ENCODE assay signal across 15 cellular contexts in the genomic region with DNA sequence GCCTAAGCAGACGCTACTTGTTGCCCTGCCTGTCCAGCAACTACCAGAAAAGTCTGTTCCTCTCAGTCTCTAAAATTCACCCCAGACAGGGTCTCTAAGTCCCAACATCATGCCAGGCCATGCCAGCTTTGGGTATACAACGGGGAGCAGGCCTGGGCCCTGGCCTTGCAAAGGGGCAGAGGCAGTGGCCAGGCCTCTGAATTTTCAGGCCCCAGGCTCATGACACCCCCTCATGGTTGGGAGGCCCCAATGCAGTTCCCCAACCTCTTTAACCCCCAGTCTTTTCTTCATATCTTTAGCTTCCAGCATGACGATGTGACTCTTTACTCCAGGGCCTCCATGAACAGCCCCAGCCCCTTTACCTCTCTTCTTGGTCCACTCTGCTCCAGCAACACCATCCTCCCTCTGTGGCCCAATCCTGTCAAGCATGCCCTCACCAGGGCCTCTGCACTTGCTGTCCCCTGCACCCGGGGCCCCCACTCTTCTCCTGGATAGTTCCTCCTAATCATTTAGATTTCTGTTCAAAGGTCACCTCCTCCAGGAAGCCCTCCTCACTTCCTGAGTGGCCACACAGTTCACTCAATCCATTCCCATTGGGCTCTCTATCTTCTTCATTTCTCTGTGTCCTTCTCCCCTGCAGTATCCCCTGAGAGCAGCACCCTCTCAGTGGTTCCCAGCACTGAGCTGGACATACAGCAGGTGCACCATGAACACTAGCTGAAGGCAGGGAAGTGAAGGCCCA. TPM values are rescaled to one million over a fixed set of nuclear protein-coding genes. Genes with fewer than 3 reads are reported as not detected.
A peak's percentile ranks its signal among the peaks of the same experiment; 100 is the strongest.
DNase-seq lines count a peak whose midpoint lies in the region; ATAC-seq, FAIRE-seq and TF ChIP-seq lines count a peak whose summit lies in the region.
"Had no signal": no experiment of that assay in that cellular context is flagged by ENCODE, and none has a peak within 500 bp of the region (broad histone marks: within the 10 kb centered on the region; RNA-seq: fewer than 3 reads in every experiment).

No MANE protein-coding gene starts in this region.

- FAIRE-seq in GM12878 (lab: Jason Lieb, UNC): no peak

- H3K4me1 Mint-ChIP-seq in activated naive CD4-positive, alpha-beta T cell treated with anti-CD3 and anti-CD28 coated beads for 36 hours (ENCODE audit: low read depth): peaks cover 26% of the 10 kb centered on the region
- peaks cover 72 to 97% of the 10 kb centered on the region in 2 donors for H3K4me1 Mint-ChIP-seq in stimulated activated naive B cell treated with anti-CD40 and anti-IgM and Interleukin-4, amounts not matched to agents 10 μg/mL and 1 μg/mL and 100 μg/mL, for 72 hours

- POLR2A ChIA-PET in GM12878 (lab: Charles Lee): interaction anchor here (0.5 kb wide), 1 partner anchor 67 kb away, joined by 3 read pairs; no protein-coding TSS in a partner anchor

- no peaks in the 10 kb centered on the region for H3K27me3 ChIP-seq in GM12878 (replicated peaks in 1 of 2; ENCODE audit: control insufficient read depth in 2 of 2, insufficient read depth in 2 of 2, low read length in 1 of 2)

- ATAC-seq in GM12878: no peak
- no peak for ATAC-seq in stimulated activated naive B cell treated with anti-CD40 and anti-IgM and Interleukin-4, amounts not matched to agents 10 μg/mL and 1 μg/mL and 100 μg/mL, for 72 hours (replicated peaks)
- ATAC-seq in GM19351 (IDR thresholded peaks at IDR 0.05; ENCODE audit: unreplicated experiment): no peak
- ATAC-seq: SK-N-SH treated with all-trans-retinoic acid at 6 μM for 48 hours had no signal

- H2AFZ ChIP-seq in GM12878 (ENCODE audit: control insufficient read depth, low read depth, low read length): no peak overlapping the region

- H3K27me3 Mint-ChIP-seq in activated naive CD4-positive, alpha-beta T cell treated with anti-CD3 and anti-CD28 coated beads for 36 hours (ENCODE audit: low read depth): peaks cover 4% of the 10 kb centered on the region
- no peaks in the 10 kb centered on the region for H3K27me3 Mint-ChIP-seq in stimulated activated naive B cell treated with anti-CD40 and anti-IgM and Interleukin-4, amounts not matched to agents 10 μg/mL and 1 μg/mL and 100 μg/mL, for 72 hours

- TF ChIP-seq RAD21 in GM12878 (IDR thresholded peaks at IDR 0.05; ENCODE audit: insufficient read depth, low read depth, low read length): 0 out of 2 replicates have a peak, but pooled peaks have one; percentile 19

- 45% methylated on average over 4 of the region's 4 CpGs for WGBS in GM12878 (ENCODE audit: insufficient coverage, insufficient replicate concordance, low lambda C conversion rate, missing lambda C conversion rate)

- no peak overlapping the region for H3K4me3 ChIP-seq in GM12878
- H3K4me3 ChIP-seq: breast epithelium, skin epidermis had no signal

- intact Hi-C loops in activated naive CD4-positive, alpha-beta T cell treated with anti-CD3 and anti-CD28 coated beads for 36 hours (cut with micrococcal nuclease): loop anchor here (1.0 to 10.0 kb wide), 2 partner anchors 53 to 224 kb away; partner anchors contain the start of gene RPL32
- intact Hi-C loops in GM12878 (cut with micrococcal nuclease; ENCODE audit: unreplicated experiment): loop anchor here (2.0 kb wide), 1 partner anchor 56 kb away; no protein-coding TSS in a partner anchor

- DNase-seq in activated naive CD4-positive, alpha-beta T cell treated with anti-CD3 and anti-CD28 coated beads for 36 hours: peak; percentile 31
- DNase-seq in activated naive CD4-positive, alpha-beta T cell (lab: John Stamatoyannopoulos, UW): no peak
- DNase-seq in NAMALWA (ENCODE audit: low spot score) (peak; percentile 34), GM12878 (ENCODE audit: low read depth, low spot score) (no peak), hepatic stellate cell (ENCODE audit: low spot score) (no peak)
- no peak for DNase-seq in stimulated activated naive B cell treated with anti-CD40 and anti-IgM and Interleukin-4, amounts not matched to agents 10 μg/mL and 1 μg/mL and 100 μg/mL, for 72 hours
- no peak for DNase-seq in stimulated activated CD4-positive, alpha-beta T cell treated with anti-CD3 and anti-CD28 coated beads, Interleukin-4, amount 100 ng/mL, for 4 hours
- DNase-seq: effector CD4-positive, alpha-beta T cell; NCI-H1417 treated with DMSO at 0.1 percent for 48 hours; NCI-H226; OCI-M1 had no signal

- H4K20me1 ChIP-seq in GM12878 (ENCODE audit: control insufficient read depth, insufficient read depth): no peaks in the 10 kb centered on the region

- RAD21 ChIA-PET in GM12878 (lab: Charles Lee; ENCODE audit: unreplicated experiment): no interaction called here

- peaks cover 0 to 2% of the 10 kb centered on the region in 2 experiments; a peak in 1 of 4 replicates for H3K36me3 ChIP-seq in GM12878 (ENCODE audit: control insufficient read depth in 2 of 2, insufficient read depth in 2 of 2, low read length in 1 of 2)
- H3K36me3 ChIP-seq: breast epithelium had no signal

- H3K4me1 ChIP-seq in GM12878 (ENCODE audit: control insufficient read depth, insufficient read depth, low read length): peaks cover 53% of the 10 kb centered on the region
- H3K4me1 ChIP-seq: breast epithelium had no signal

- CTCF ChIA-PET in activated naive CD4-positive, alpha-beta T cell treated with anti-CD3 and anti-CD28 coated beads for 36 hours (lab: Charles Lee): no interaction called here
- CTCF ChIA-PET in GM12878 (lab: Yijun Ruan, JAX): interaction anchor here (1.1 to 1.7 kb wide), 2 partner anchors 21 to 110 kb away, joined by 3 read pairs; no protein-coding TSS in a partner anchor

- no peaks in the 10 kb centered on the region for H3K36me3 Mint-ChIP-seq in activated naive CD4-positive, alpha-beta T cell treated with anti-CD3 and anti-CD28 coated beads for 36 hours (ENCODE audit: low read depth)
- peaks cover 7 to 30% of the 10 kb centered on the region in 2 donors for H3K36me3 Mint-ChIP-seq in stimulated activated naive B cell treated with anti-CD40 and anti-IgM and Interleukin-4, amounts not matched to agents 10 μg/mL and 1 μg/mL and 100 μg/mL, for 72 hours

- H3K9me3 ChIP-seq in GM12878 (replicated peaks; ENCODE audit: control insufficient read depth, insufficient read depth, low read length): no peaks in the 10 kb centered on the region
- H3K9me3 ChIP-seq: breast epithelium had no signal

- TF ChIP-seq CTCF in GM12878 (IDR thresholded peaks at IDR 0.05 in 2 of 3, conservative IDR thresholded peaks at IDR 0.05 in 1 of 3; ENCODE audit: control insufficient read depth in 2 of 3, extremely low read depth in 1 of 3, insufficient read depth in 1 of 3, low read depth in 3 of 3, low read length in 3 of 3): peak in 2 of 3 experiments; percentile 8 to 9; a peak in 2 of 6 replicates

- SMC1A ChIA-PET in GM12878 (lab: Charles Lee; ENCODE audit: uncharacterized antibody, unreplicated experiment): interaction anchor here (1.4 to 3.2 kb wide), 2 partner anchors 22 to 48 kb away, joined by 4 to 12 read pairs; no protein-coding TSS in a partner anchor

- no peaks in the 10 kb centered on the region for H3K9me3 Mint-ChIP-seq in activated naive CD4-positive, alpha-beta T cell treated with anti-CD3 and anti-CD28 coated beads for 36 hours
- peaks cover 0 to 4% of the 10 kb centered on the region in 2 donors for H3K9me3 Mint-ChIP-seq in stimulated activated naive B cell treated with anti-CD40 and anti-IgM and Interleukin-4, amounts not matched to agents 10 μg/mL and 1 μg/mL and 100 μg/mL, for 72 hours

- peak overlapping the region; percentile 16 for H3K27ac Mint-ChIP-seq in activated naive CD4-positive, alpha-beta T cell treated with anti-CD3 and anti-CD28 coated beads for 36 hours
- peak overlapping the region; percentile 91 for H3K27ac Mint-ChIP-seq in stimulated activated naive B cell treated with anti-CD40 and anti-IgM and Interleukin-4, amounts not matched to agents 10 μg/mL and 1 μg/mL and 100 μg/mL, for 72 hours

- H3K9ac ChIP-seq in GM12878 (ENCODE audit: control insufficient read depth, insufficient read depth, low read length): no peak overlapping the region

- in situ Hi-C loops in GM12878 (cut with MboI): no loop called here

- BruUV-seq in GM12878 (replicated peaks; lab: Mats Ljungman, UMichigan): no TSS peak

- peaks cover 62% of the 10 kb centered on the region for H3K79me2 ChIP-seq in GM12878 (ENCODE audit: control insufficient read depth, insufficient read depth, low read length)

- H3K4me3 Mint-ChIP-seq in activated naive CD4-positive, alpha-beta T cell treated with anti-CD3 and anti-CD28 coated beads for 36 hours: no peak overlapping the region
- no peak overlapping the region for H3K4me3 Mint-ChIP-seq in stimulated activated naive B cell treated with anti-CD40 and anti-IgM and Interleukin-4, amounts not matched to agents 10 μg/mL and 1 μg/mL and 100 μg/mL, for 72 hours

- H3K27ac ChIP-seq in GM12878 (ENCODE audit: control insufficient read depth, insufficient read depth): peak overlapping the region; percentile 80; the same call in 1 of the 2 replicates
- H3K27ac ChIP-seq: breast epithelium had no signal

- no peak for TF ChIP-seq EP300 in GM12878 (IDR thresholded peaks at IDR 0.05; ENCODE audit: borderline replicate concordance in 1 of 2, control insufficient read depth in 1 of 2, low read depth in 2 of 2, low read length in 2 of 2)

- no peak for TF ChIP-seq POLR2A in GM12878 (IDR thresholded peaks at IDR 0.05; ENCODE audit: low read depth, low read length)

- H3K4me2 ChIP-seq in GM12878 (ENCODE audit: control insufficient read depth, insufficient read depth): no peak overlapping the region

TF ChIP-seq in GM12878, 131 proteins besides CTCF, POLR2A, EP300 and RAD21 (continues in another document):
- TF ChIP-seq CBFB (IDR thresholded peaks at IDR 0.05; ENCODE audit: low read depth) (no peak), ZNF384 (IDR thresholded peaks at IDR 0.05; ENCODE audit: borderline replicate concordance, low read depth, low read length) (no peak)

RNA-seq across cellular contexts. Expression of gene IQSEC1, which starts 4.8 kb away (rescaled TPM):
- 10 to 100 TPM; 38.6 to 39.3 TPM for total RNA-seq in activated naive CD4-positive, alpha-beta T cell treated with anti-CD3 and anti-CD28 coated beads for 36 hours
- total RNA-seq in GM12878 (2013; cell fraction: nucleolus; rRNA removed): 241 and 274 TPM in 2 replicates
- total RNA-seq in GM12878 (2014; rRNA removed): 13.8 and 16.3 TPM in 2 replicates
- total RNA-seq in GM12878 (2014; rRNA removed; fragmentation: Illumina TruSeq; extraction: Trizol): 6.4 TPM in 2 replicates
- total RNA-seq in GM12878 (2021): 48.6 and 55.2 TPM in 2 replicates
- polyA plus RNA-seq in GM12878 (2011; ENCODE audit: low read depth): 8.1 TPM
- 4.2 and 6.7 TPM in 2 replicates for polyA plus RNA-seq in GM12878 (2011; rRNA removed)
- 6.3 and 8.5 TPM in 2 replicates for polyA plus RNA-seq in GM12878 (2011; cell fraction: cytosol; rRNA removed)
- polyA plus RNA-seq in GM12878 (2011; cell fraction: nucleus; rRNA removed): 45.6 and 48.9 TPM in 2 replicates
- polyA plus RNA-seq in GM12878 (2012): 17.9 and 26.7 TPM in 2 replicates
- 10.2 and 15.1 TPM in 2 replicates for polyA plus RNA-seq in GM12878 (2014; fragmentation: Illumina TruSeq; extraction: Trizol)
- 1 to 10 TPM in 1 of 2 experiments, under 1 TPM in 1; 0.92 to 2.0 TPM for polyA plus RNA-seq in GM12878 (2014; fragmentation: Nextera tagmentation; extraction: Ambion mirVana)
- 17.9 and 23.3 TPM in 2 replicates for polyA plus RNA-seq in GM12878 (2014; rRNA removed)
- 1 to 10 TPM; 8.1 to 9.0 TPM for polyA plus RNA-seq in GM12878 (2016; fragmentation: Nextera tagmentation; extraction: Ambion mirVana)
- 14.2 and 22.2 TPM in 2 replicates for polyA minus RNA-seq in GM12878 (2011; rRNA and poly(A)+ RNA removed)
- polyA minus RNA-seq in GM12878 (2011; cell fraction: cytosol; rRNA and poly(A)+ RNA removed): 11.4 and 16.2 TPM in 2 replicates
- polyA minus RNA-seq in GM12878 (2011; cell fraction: nucleus; rRNA and poly(A)+ RNA removed): 53.2 and 58.7 TPM in 2 replicates

Comparison
In these comparisons a context has a peak if more than half of its experiments do, and no peak if none do; other contexts are left out.
1. DNase-seq: peak in activated naive CD4-positive, alpha-beta T cell treated with anti-CD3 and anti-CD28 coated beads for 36 hours (single experiment) and NAMALWA (single experiment); none in activated naive CD4-positive, alpha-beta T cell (0 of 4), GM12878 (single experiment), stimulated activated naive B cell treated with anti-CD40 and anti-IgM and Interleukin-4, amounts not matched to agents 10 μg/mL and 1 μg/mL and 100 μg/mL, for 72 hours (single experiment), stimulated activated CD4-positive, alpha-beta T cell treated with anti-CD3 and anti-CD28 coated beads, Interleukin-4, amount 100 ng/mL, for 4 hours (0 of 2) and hepatic stellate cell (single experiment).